ENCODE assay signal across 1 cellular context in genomic region chrX:13419918-13420317, GRCh38.
TF ChIP-seq lines count a peak whose summit lies in the region.

No MANE protein-coding gene starts in this region.

TF ChIP-seq in GM12878, 131 proteins besides CTCF, POLR2A, EP300 and RAD21 (continued from another document):
- TF ChIP-seq ZNF592 (IDR thresholded peaks at IDR 0.05), result no peak
- TF ChIP-seq SUZ12 (IDR thresholded peaks at IDR 0.05; ENCODE audit: unreplicated experiment), result no peak
- no peak for TF ChIP-seq PAX5 (IDR thresholded peaks at IDR 0.05; ENCODE audit: borderline replicate concordance, low read depth, low read length)
- no peak for TF ChIP-seq BHLHE40 (IDR thresholded peaks at IDR 0.05; ENCODE audit: borderline replicate concordance in 1 of 2, low read depth in 2 of 2, low read length in 1 of 2)
- no peak for TF ChIP-seq RB1 (IDR thresholded peaks at IDR 0.05; ENCODE audit: borderline replicate concordance)
- TF ChIP-seq MYC (IDR thresholded peaks at IDR 0.05; ENCODE audit: insufficient read depth, insufficient read length, insufficient replicate concordance, low read length, severe bottlenecking), result no peak
TF ChIP-seq in GM12878: peak in this region for 0.
